19 cellular contexts compared by ENCODE assay signal in the genomic region with DNA sequence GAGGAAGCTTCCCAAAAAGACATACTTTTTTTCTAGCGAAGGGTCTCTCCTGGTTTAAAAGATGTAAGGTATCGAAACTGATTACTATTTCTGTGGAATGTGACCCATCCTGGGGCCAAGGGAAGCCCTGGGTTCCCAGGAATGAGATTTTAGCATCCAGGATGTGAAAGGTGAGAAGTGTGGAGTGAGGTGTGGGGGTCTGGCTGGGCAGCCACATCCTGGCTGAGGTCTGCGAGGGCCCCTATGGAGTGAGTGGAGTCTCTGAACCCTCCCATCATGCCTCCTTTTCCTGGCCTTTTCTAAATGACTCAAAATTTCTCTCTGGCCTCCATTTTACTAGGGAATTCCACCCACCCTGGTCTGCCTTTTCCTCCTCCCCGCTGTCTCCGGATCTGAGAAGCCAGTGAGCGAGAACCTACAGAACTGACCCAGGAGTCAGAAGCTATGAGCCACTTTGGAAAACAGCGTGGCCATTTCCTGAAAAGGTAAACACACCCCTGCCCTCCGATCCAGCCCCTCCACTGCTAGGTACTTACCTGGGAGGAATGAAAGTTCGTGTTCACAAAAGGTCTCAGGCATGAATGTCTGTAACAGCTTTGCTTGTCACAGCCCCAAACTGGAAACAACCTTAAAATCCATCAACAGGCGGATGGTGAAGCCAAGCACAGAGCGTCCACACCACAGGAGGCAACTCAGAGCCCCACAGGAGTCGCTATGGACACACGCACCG. TPM values are rescaled to one million over a fixed set of nuclear protein-coding genes. Genes with fewer than 3 reads are reported as not detected.
"Had no signal": no experiment of that assay in that cellular context is flagged by ENCODE, and none has a peak within 500 bp of the region (broad histone marks: within the 10 kb centered on the region; RNA-seq: fewer than 3 reads in every experiment).

No MANE protein-coding gene starts in this region.

- H3K36me3 ChIP-seq: ascending aorta, colonic mucosa, gastroesophageal sphincter, heart left ventricle, pancreas had no signal

- H3K4me3 ChIP-seq: ascending aorta, colonic mucosa, gastroesophageal sphincter, heart left ventricle, lung, pancreas, SK-N-MC had no signal

- H3K4me3 Mint-ChIP-seq: activated CD4-positive, alpha-beta memory T cell treated with anti-CD3 and anti-CD28 coated beads for 36 hours; activated naive CD4-positive, alpha-beta T cell treated with anti-CD3 and anti-CD28 coated beads, Interleukin-2, amount 50 U/mL, for 24 hours; activated T-cell treated with anti-CD3 and anti-CD28 coated beads, Interleukin-2, amount 50 U/mL, for 4 hours; central memory CD8-positive, alpha-beta T cell; stimulated activated memory B cell treated with anti-CD40 and anti-IgM and Interleukin-4, amounts not matched to agents 10 μg/mL and 1 μg/mL and 100 μg/mL, for 72 hours; T-helper 2 cell treated with Interferon-gamma antibody and Interleukin-4, amounts not matched to agents 5 μg/mL and 100 μg/mL, for 36 hours had no signal

- H3K9me3 ChIP-seq: colonic mucosa, gastroesophageal sphincter, heart left ventricle, pancreas had no signal

- H3K27me3 ChIP-seq: ascending aorta, colonic mucosa, pancreas had no signal

- DNase-seq: activated CD4-positive, alpha-beta memory T cell treated with anti-CD3 and anti-CD28 coated beads for 36 hours; activated CD4-positive, alpha-beta T cell treated with anti-CD3 and anti-CD28 coated beads for 4 hours; activated T-cell treated with anti-CD3 and anti-CD28 coated beads, Interleukin-2, amount 50 U/mL, for 4 hours; colonic mucosa; heart left ventricle; pancreas; stimulated activated CD4-positive, alpha-beta T cell treated with anti-CD3 and anti-CD28 coated beads, Interleukin-4, amount 100 ng/mL, for 24 hours had no signal

- H3K4me1 ChIP-seq: ascending aorta, colonic mucosa, gastroesophageal sphincter, heart left ventricle had no signal

- H3K9me3 Mint-ChIP-seq: activated CD4-positive, alpha-beta memory T cell treated with anti-CD3 and anti-CD28 coated beads for 36 hours; activated naive CD4-positive, alpha-beta T cell treated with anti-CD3 and anti-CD28 coated beads, Interleukin-2, amount 50 U/mL, for 24 hours; activated T-cell treated with anti-CD3 and anti-CD28 coated beads, Interleukin-2, amount 50 U/mL, for 4 hours; stimulated activated memory B cell treated with anti-CD40 and anti-IgM and Interleukin-4, amounts not matched to agents 10 μg/mL and 1 μg/mL and 100 μg/mL, for 72 hours; T-helper 2 cell treated with Interferon-gamma antibody and Interleukin-4, amounts not matched to agents 5 μg/mL and 100 μg/mL, for 36 hours had no signal

- ATAC-seq: activated T-cell treated with anti-CD3 and anti-CD28 coated beads, Interleukin-2, amount 50 U/mL, for 4 hours; esophagus mucosa; gastroesophageal sphincter; heart left ventricle; pancreas; sciatic nerve; stimulated activated memory B cell treated with anti-CD40 and anti-IgM and Interleukin-4, amounts not matched to agents 10 μg/mL and 1 μg/mL and 100 μg/mL, for 72 hours had no signal

- H3K4me1 Mint-ChIP-seq: activated naive CD4-positive, alpha-beta T cell treated with anti-CD3 and anti-CD28 coated beads, Interleukin-2, amount 50 U/mL, for 24 hours; central memory CD8-positive, alpha-beta T cell; stimulated activated memory B cell treated with anti-CD40 and anti-IgM and Interleukin-4, amounts not matched to agents 10 μg/mL and 1 μg/mL and 100 μg/mL, for 72 hours had no signal

- FAIRE-seq: pancreas, TTC549, urothelium cell line had no signal

- H3K27ac Mint-ChIP-seq: activated CD4-positive, alpha-beta memory T cell treated with anti-CD3 and anti-CD28 coated beads for 36 hours; activated naive CD4-positive, alpha-beta T cell treated with anti-CD3 and anti-CD28 coated beads, Interleukin-2, amount 50 U/mL, for 24 hours; stimulated activated memory B cell treated with anti-CD40 and anti-IgM and Interleukin-4, amounts not matched to agents 10 μg/mL and 1 μg/mL and 100 μg/mL, for 72 hours; T-helper 2 cell treated with Interferon-gamma antibody and Interleukin-4, amounts not matched to agents 5 μg/mL and 100 μg/mL, for 36 hours had no signal

- H3K36me3 Mint-ChIP-seq: activated CD4-positive, alpha-beta memory T cell treated with anti-CD3 and anti-CD28 coated beads for 36 hours; activated naive CD4-positive, alpha-beta T cell treated with anti-CD3 and anti-CD28 coated beads, Interleukin-2, amount 50 U/mL, for 24 hours; stimulated activated memory B cell treated with anti-CD40 and anti-IgM and Interleukin-4, amounts not matched to agents 10 μg/mL and 1 μg/mL and 100 μg/mL, for 72 hours had no signal

- H3K27ac ChIP-seq: ascending aorta, colonic mucosa, gastroesophageal sphincter, heart left ventricle, pancreas, SK-N-MC had no signal

RNA-seq across cellular contexts. Expression of a gene that starts 27.7 kb away (rescaled TPM):
- total RNA-seq: activated CD4-positive, alpha-beta memory T cell treated with anti-CD3 and anti-CD28 coated beads for 36 hours had no signal
